1 cellular context compared by ENCODE assay signal in the genomic region with DNA sequence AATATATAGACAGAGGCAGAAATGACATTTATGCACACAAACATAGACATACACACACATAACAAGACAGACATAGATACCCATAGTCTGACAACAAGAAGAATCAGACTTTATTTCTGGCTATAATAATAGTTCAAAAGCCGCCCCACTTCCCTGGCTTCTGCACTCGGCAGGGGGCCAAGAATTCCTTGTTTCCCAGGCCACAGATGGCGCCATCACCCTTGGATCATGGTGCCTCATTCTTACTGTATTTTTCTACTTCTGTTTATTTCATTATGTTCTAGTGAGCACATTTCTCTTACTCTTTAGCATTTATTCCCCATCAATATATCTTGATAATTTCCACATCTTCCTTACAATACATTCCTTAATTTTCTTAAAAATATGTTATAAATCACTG.
TF ChIP-seq lines count a peak whose summit lies in the region.

No MANE protein-coding gene starts in this region.

TF ChIP-seq in HCT116, 20 proteins besides CTCF, POLR2A, EP300 and RAD21 (continued from another document):
- TF ChIP-seq REST (IDR thresholded peaks at IDR 0.05; ENCODE audit: low read depth) (no peak), FOSL1 (IDR thresholded peaks at IDR 0.05; ENCODE audit: low read depth) (no peak), SRF (IDR thresholded peaks at IDR 0.05; ENCODE audit: low read depth) (no peak), CBX3 (IDR thresholded peaks at IDR 0.05; ENCODE audit: low read depth) (no peak), POLR2AphosphoS5 (IDR thresholded peaks at IDR 0.05; ENCODE audit: low read depth, low read length) (no peak), JUND (IDR thresholded peaks at IDR 0.05) (no peak), YY1 (IDR thresholded peaks at IDR 0.05; ENCODE audit: extremely low read depth, insufficient replicate concordance, low read depth, low read length) (no peak), ATF3 (IDR thresholded peaks at IDR 0.05) (no peak), TCF7L2 (IDR thresholded peaks at IDR 0.05; ENCODE audit: borderline replicate concordance, extremely low read depth, insufficient read depth, insufficient read length) (no peak), EGR1 (IDR thresholded peaks at IDR 0.05; ENCODE audit: low read depth) (no peak), CEBPB (IDR thresholded peaks at IDR 0.05; ENCODE audit: low read depth) (no peak), ELF1 (IDR thresholded peaks at IDR 0.05; ENCODE audit: borderline replicate concordance, low read depth) (no peak), ZFX (IDR thresholded peaks at IDR 0.05) (no peak), ZNF274 (IDR thresholded peaks at IDR 0.05; ENCODE audit: low read depth, low read length) (no peak), SIN3A (IDR thresholded peaks at IDR 0.05; ENCODE audit: low read depth) (no peak), EZH2 (IDR thresholded peaks at IDR 0.05) (no peak)
